5 cellular contexts compared by ENCODE assay signal in the genomic region with DNA sequence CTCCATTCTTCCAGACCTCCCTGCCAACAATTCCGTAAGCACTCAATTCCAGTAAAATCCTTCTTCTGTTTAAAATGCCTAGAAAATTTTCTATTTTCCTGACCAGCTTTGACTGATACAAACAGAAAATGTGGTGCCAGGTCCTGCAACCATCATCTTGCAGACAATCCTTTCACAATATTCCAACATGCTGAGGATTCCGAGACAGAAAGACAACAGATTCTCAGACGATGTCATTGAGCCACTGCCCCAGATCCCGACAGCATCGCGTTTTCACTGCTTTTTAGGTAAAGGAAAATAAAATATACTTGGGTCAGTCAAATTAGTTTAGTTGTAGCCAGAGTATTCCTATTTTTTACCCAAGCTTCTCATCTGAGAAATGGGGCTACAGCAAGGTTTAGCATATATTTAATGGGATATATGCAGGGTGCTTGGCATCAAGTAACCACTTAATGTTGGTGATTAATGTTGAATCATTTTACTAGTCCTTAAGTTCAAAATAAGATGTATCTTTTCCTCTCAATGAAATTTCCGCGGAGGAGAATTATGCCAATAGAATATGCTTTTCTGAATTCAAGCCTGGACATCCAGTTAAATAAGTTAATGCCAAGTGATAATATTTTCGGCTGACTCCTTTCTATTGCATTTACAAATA.
"Had no signal": no experiment of that assay in that cellular context is flagged by ENCODE, and none has a peak within 500 bp of the region (broad histone marks: within the 10 kb centered on the region; RNA-seq: fewer than 3 reads in every experiment).

No MANE protein-coding gene starts in this region.

- H3K27ac ChIP-seq: HL-60 had no signal

- H3K4me3 ChIP-seq: GM23338 had no signal

- H3K4me2 ChIP-seq: GM23338 had no signal

- DNase-seq: H9, HCEC 1CT, KBM-7 had no signal
